ENCODE assay signal across 11 cellular contexts in the genomic region with DNA sequence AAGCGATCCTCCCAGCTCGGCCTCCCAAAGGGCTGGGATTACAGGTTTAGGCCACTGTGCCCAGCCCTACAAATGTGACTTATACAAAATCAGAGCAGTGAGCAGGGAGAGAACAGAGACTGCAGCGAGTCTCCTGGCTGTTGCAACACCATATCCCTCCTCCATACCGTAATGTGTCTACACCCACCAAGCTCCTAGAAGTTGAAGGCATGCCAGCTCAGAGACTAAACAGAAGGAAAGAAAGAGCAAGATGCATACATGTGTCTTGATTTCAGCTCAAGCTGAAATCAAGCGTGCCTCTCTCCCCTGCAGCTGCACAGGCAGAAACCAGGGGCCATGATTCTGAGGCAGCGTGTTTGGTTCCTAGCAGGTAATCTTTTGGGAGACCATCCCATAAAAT. TPM values are rescaled to one million over a fixed set of nuclear protein-coding genes. Genes with fewer than 3 reads are reported as not detected.
DNase-seq lines count a peak whose midpoint lies in the region; ATAC-seq and TF ChIP-seq lines count a peak whose summit lies in the region.
"Had no signal": no experiment of that assay in that cellular context is flagged by ENCODE, and none has a peak within 500 bp of the region (broad histone marks: within the 10 kb centered on the region; RNA-seq: fewer than 3 reads in every experiment).

No MANE protein-coding gene starts in this region.

- no peaks in the 10 kb centered on the region for H3K9me3 ChIP-seq in SK-N-MC (ENCODE audit: low read depth, low read length)
- no peaks in the 10 kb centered on the region for H3K9me3 ChIP-seq in naive thymus-derived CD4-positive, alpha-beta T cell (ENCODE audit: control insufficient read depth in 2 of 3, low read length in 3 of 3)
- H3K9me3 ChIP-seq: SJSA1 had no signal

- H3K27me3 ChIP-seq in naive thymus-derived CD4-positive, alpha-beta T cell (ENCODE audit: control insufficient read depth in 2 of 2, insufficient read depth in 2 of 2, low read length in 2 of 2) = no peaks in the 10 kb centered on the region
- H3K27me3 ChIP-seq: SJSA1 had no signal

- POLR2A ChIA-PET in naive thymus-derived CD4-positive, alpha-beta T cell (lab: Charles Lee) = no interaction called here

- peaks cover 17 to 85% (median 77%) of the 10 kb centered on the region in 7 donors for H3K4me1 Mint-ChIP-seq in naive thymus-derived CD4-positive, alpha-beta T cell

- peaks cover 0 to 7% (median 0%) of the 10 kb centered on the region in 5 donors for H3K27me3 Mint-ChIP-seq in naive thymus-derived CD4-positive, alpha-beta T cell
- H3K27me3 Mint-ChIP-seq: CD4-positive, alpha-beta T cell had no signal

- H3K27ac ChIP-seq in SK-N-MC = peak overlapping the region; percentile 97
- no peak overlapping the region for H3K27ac ChIP-seq in naive thymus-derived CD4-positive, alpha-beta T cell (ENCODE audit: low read depth, low read length)
- H3K27ac ChIP-seq: SJSA1 had no signal

- peak; percentile 55 for DNase-seq in AG20443 (ENCODE audit: low spot score)
- peak; percentile 47 for DNase-seq in SK-N-MC (ENCODE audit: low read depth, low spot score)
- DNase-seq in fibroblast of gingiva (ENCODE audit: low read depth) = peak; percentile 95
- DNase-seq in omental fat pad (ENCODE audit: low spot score) = no peak
- DNase-seq in stimulated activated CD4-positive, alpha-beta T cell treated with anti-CD3 and anti-CD28 coated beads, Interleukin-2, amount 100 ng/mL, for 24 hours = no peak
- no peak for DNase-seq in SK-N-DZ (ENCODE audit: low spot score)
- DNase-seq in activated gamma-delta T cell (lab: John Stamatoyannopoulos, UW) = no peak
- DNase-seq in naive thymus-derived CD4-positive, alpha-beta T cell = no peak
- DNase-seq: activated CD8-positive, alpha-beta memory T cell treated with anti-CD3 and anti-CD28 coated beads, Interleukin-2, amount 50 U/mL, for 48 hours; CD4-positive, alpha-beta T cell had no signal

- peaks cover 0 to 16% (median 2%) of the 10 kb centered on the region in 5 donors for H3K36me3 Mint-ChIP-seq in naive thymus-derived CD4-positive, alpha-beta T cell

- no peaks in the 10 kb centered on the region for H3K9me3 Mint-ChIP-seq in naive thymus-derived CD4-positive, alpha-beta T cell
- H3K9me3 Mint-ChIP-seq: CD4-positive, alpha-beta T cell had no signal

- intact Hi-C loops in naive thymus-derived CD4-positive, alpha-beta T cell (cut with micrococcal nuclease) = no loop called here

- no peaks in the 10 kb centered on the region for H3K4me1 ChIP-seq in naive thymus-derived CD4-positive, alpha-beta T cell (ENCODE audit: control insufficient read depth in 2 of 2, insufficient read depth in 2 of 2, low read length in 2 of 2)

- TF ChIP-seq CTCF in omental fat pad (IDR thresholded peaks at IDR 0.05) = no peak

- H3K27ac Mint-ChIP-seq in naive thymus-derived CD4-positive, alpha-beta T cell = peak overlapping the region in 1 of 9 donors; percentile 26
- H3K27ac Mint-ChIP-seq: CD4-positive, alpha-beta T cell had no signal

- peak; percentile 63 for ATAC-seq in omental fat pad (ENCODE audit: low FRiP score)
- no peak for ATAC-seq in naive thymus-derived CD4-positive, alpha-beta T cell

- no peak overlapping the region for H3K4me3 Mint-ChIP-seq in naive thymus-derived CD4-positive, alpha-beta T cell
- H3K4me3 Mint-ChIP-seq: CD4-positive, alpha-beta T cell had no signal

- CTCF ChIA-PET in naive thymus-derived CD4-positive, alpha-beta T cell (lab: Charles Lee) = no interaction called here

- H3K4me3 ChIP-seq in SK-N-MC = peak overlapping the region; percentile 67
- H3K4me3 ChIP-seq in naive thymus-derived CD4-positive, alpha-beta T cell (ENCODE audit: low read length) = no peak overlapping the region
- H3K4me3 ChIP-seq: SJSA1 had no signal

- H3K36me3 ChIP-seq in SK-N-MC (ENCODE audit: insufficient read depth, low read length) = no peaks in the 10 kb centered on the region
- H3K36me3 ChIP-seq in naive thymus-derived CD4-positive, alpha-beta T cell (ENCODE audit: control insufficient read depth in 2 of 3, insufficient read depth in 3 of 3, low read length in 3 of 3) = no peaks in the 10 kb centered on the region

- H3K9ac ChIP-seq in SK-N-MC (ENCODE audit: insufficient read length) = no peak overlapping the region

RNA-seq across cellular contexts. Expression of gene AFAP1, which starts 34.7 kb away (rescaled TPM):
- 10 to 100 TPM; 24.6 to 35.5 (median 26.9) TPM for total RNA-seq in omental fat pad
- 20.4 and 24.0 TPM in 2 replicates for polyA plus RNA-seq in SK-N-DZ (2014; cell fraction: cytosol; rRNA removed)
- polyA plus RNA-seq in SK-N-DZ (2014; cell fraction: nucleus; rRNA removed) = 17.3 and 27.1 TPM in 2 replicates
- total RNA-seq in naive thymus-derived CD4-positive, alpha-beta T cell = 10 to 100 TPM in 3 of 5 experiments, 1 to 10 TPM in 2; 8.6 to 27.2 (median 13.3) TPM
- 1 to 10 TPM; 2.2 to 7.4 TPM for polyA plus RNA-seq in naive thymus-derived CD4-positive, alpha-beta T cell

Comparison
In these comparisons a context has a peak if more than half of its experiments do, and no peak if none do; other contexts are left out.
1. DNase-seq: peak in AG20443 (single experiment), SK-N-MC (single experiment) and fibroblast of gingiva (single experiment); none in omental fat pad (single experiment), stimulated activated CD4-positive, alpha-beta T cell treated with anti-CD3 and anti-CD28 coated beads, Interleukin-2, amount 100 ng/mL, for 24 hours (0 of 2), SK-N-DZ (single experiment), activated gamma-delta T cell (single experiment) and naive thymus-derived CD4-positive, alpha-beta T cell (0 of 9).